ENCODE assay signal across 13 cellular contexts in genomic region chr10:13634207-13634606, GRCh38. TPM values are rescaled to one million over a fixed set of nuclear protein-coding genes. Genes with fewer than 3 reads are reported as not detected.
A peak's percentile ranks its signal among the peaks of the same experiment; 100 is the strongest.
DNase-seq lines count a peak whose midpoint lies in the region; ATAC-seq and TF ChIP-seq lines count a peak whose summit lies in the region.
"Had no signal": no experiment of that assay in that cellular context is flagged by ENCODE, and none has a peak within 500 bp of the region (broad histone marks: within the 10 kb centered on the region; RNA-seq: fewer than 3 reads in every experiment).

No MANE protein-coding gene starts in this region.

- DNase-seq in BJ (ENCODE audit: low read depth) (peak; percentile 9), ascending aorta (ENCODE audit: low spot score in 2 of 2) (no peak), left ventricle myocardium superior (no peak), psoas muscle (no peak), NCI-H146 treated with DMSO at 0.1 percent for 48 hours (lab: John Stamatoyannopoulos, UW; ENCODE audit: unreplicated experiment) (no peak)
- DNase-seq in activated naive CD4-positive, alpha-beta T cell treated with Interleukin-2 at 50 U/mL for 16 hours: no peak
- DNase-seq: activated CD8-positive, alpha-beta memory T cell treated with anti-CD3 and anti-CD28 coated beads, Interleukin-2, amount 50 U/mL, for 48 hours; DMS79 treated with DMSO at 0.1 percent for 48 hours; Kasumi-1; NCI-H2171 treated with DMSO at 0.1 percent for 48 hours had no signal

- H3K4me3 ChIP-seq in BJ (ENCODE audit: low read depth, low read length) (no peak overlapping the region), ascending aorta (peak overlapping the region in 1 of 2 donors; percentile 9), psoas muscle (no peak overlapping the region)
- H3K4me3 ChIP-seq: prostate gland had no signal

- TF ChIP-seq CTCF in BJ (IDR thresholded peaks at IDR 0.05; ENCODE audit: insufficient read depth, low read depth, low read length): no peak
- TF ChIP-seq CTCF in ascending aorta (IDR thresholded peaks at IDR 0.05): no peak
- TF ChIP-seq CTCF in psoas muscle (IDR thresholded peaks at IDR 0.05): no peak

- H3K4me1 ChIP-seq in ascending aorta (peaks cover 0 to 9% of the 10 kb centered on the region in 2 donors), psoas muscle (peaks cover 11% of the 10 kb centered on the region)
- H3K4me1 ChIP-seq: prostate gland had no signal

- intact Hi-C loops in ascending aorta (cut with DNase I) (no loop called here), left ventricle myocardium superior (cut with micrococcal nuclease) (no loop called here), psoas muscle (cut with DNase I) (no loop called here)

- WGBS in psoas muscle, 3 donors: 51 to 58% (median 54%) methylated on average over 6 of the region's 6 CpGs

- peak overlapping the region; percentile 47 to 77 for H3K27ac ChIP-seq in ascending aorta
- peak overlapping the region; percentile 68 for H3K27ac ChIP-seq in psoas muscle
- H3K27ac ChIP-seq: prostate gland had no signal

- H3K36me3 ChIP-seq in BJ (ENCODE audit: control insufficient read depth, insufficient read depth, low read length): peaks cover 5% of the 10 kb centered on the region
- H3K36me3 ChIP-seq in ascending aorta: peaks cover 8 to 27% of the 10 kb centered on the region in 2 donors
- H3K36me3 ChIP-seq in psoas muscle (ENCODE audit: insufficient read depth in 1 of 2, low read depth in 1 of 2): peaks cover 2 to 36% of the 10 kb centered on the region in 2 donors
- H3K36me3 ChIP-seq: prostate gland had no signal

- ATAC-seq in left ventricle myocardium superior (peak; percentile 59), psoas muscle (peak in 3 of 4 donors; percentile 28 to 49 (median 36)), GM21717 (IDR thresholded peaks at IDR 0.05; ENCODE audit: unreplicated experiment) (no peak), HG02759 (IDR thresholded peaks at IDR 0.05; ENCODE audit: unreplicated experiment) (no peak)

- no peaks in the 10 kb centered on the region for H3K27me3 ChIP-seq in BJ (ENCODE audit: control insufficient read depth, insufficient read depth, low read length)
- no peaks in the 10 kb centered on the region for H3K27me3 ChIP-seq in ascending aorta
- no peaks in the 10 kb centered on the region for H3K27me3 ChIP-seq in psoas muscle (ENCODE audit: insufficient read depth in 3 of 3, low read length in 2 of 3)

- CTCF ChIA-PET in BJ (lab: Yijun Ruan, JAX): interaction anchor here (0.9 to 1.5 kb wide), 3 partner anchors 10 to 41 kb away, joined by 3 read pairs; no protein-coding TSS in a partner anchor

- POLR2A ChIA-PET in BJ (lab: Charles Lee): no interaction called here

- H3K9me3 ChIP-seq in ascending aorta (no peaks in the 10 kb centered on the region), psoas muscle (no peaks in the 10 kb centered on the region)
- H3K9me3 ChIP-seq: prostate gland had no signal

RNA-seq across cellular contexts. Expression of gene PRPF18, which starts 47.4 kb away (rescaled TPM):
- 6.4 and 17.4 TPM in 2 replicates for polyA plus RNA-seq in BJ (2011; rRNA removed)
- polyA minus RNA-seq in BJ (2011; rRNA and poly(A)+ RNA removed): 5.4 and 6.4 TPM in 2 replicates
- 3.4 TPM for total RNA-seq in ascending aorta
- total RNA-seq in left ventricle myocardium superior: 17.0 TPM
- total RNA-seq in psoas muscle: 10 to 100 TPM; 16.9 to 22.5 (median 20.2) TPM
- polyA plus RNA-seq in psoas muscle: 10 to 100 TPM; 15.1 to 26.4 (median 15.8) TPM

Comparison
In these comparisons a context has a peak if more than half of its experiments do, and no peak if none do; other contexts are left out.
1. ATAC-seq: peak in left ventricle myocardium superior (single experiment) and psoas muscle (3 of 4); none in GM21717 (single experiment) and HG02759 (single experiment).